In genomic region chr2:234912437-234912836, GRCh38 we compare ENCODE assay signal across 23 cellular contexts. TPM values are rescaled to one million over a fixed set of nuclear protein-coding genes. Genes with fewer than 3 reads are reported as not detected.
"Had no signal": no experiment of that assay in that cellular context is flagged by ENCODE, and none has a peak within 500 bp of the region (broad histone marks: within the 10 kb centered on the region; RNA-seq: fewer than 3 reads in every experiment).

No MANE protein-coding gene starts in this region.

- H2AFZ ChIP-seq: hepatocyte had no signal

- H3K27me3 ChIP-seq: esophagus muscularis mucosa, gastrocnemius medialis, hepatocyte, pancreas, sigmoid colon, suprapubic skin, tibial nerve had no signal

- H3K9me3 Mint-ChIP-seq: activated naive CD4-positive, alpha-beta T cell treated with anti-CD3 and anti-CD28 coated beads, Interleukin-2, amount 50 U/mL, for 72 hours; endodermal cell; nephron progenitor cell; stimulated activated memory B cell treated with anti-CD40 and anti-IgM and Interleukin-4, amounts not matched to agents 10 μg/mL and 1 μg/mL and 100 μg/mL, for 72 hours; stimulated activated naive CD8-positive, alpha-beta T cell treated with anti-CD3 and anti-CD28 coated beads, Interleukin-15, amount 100 ng/mL, for 72 hours had no signal

- H3K4me1 ChIP-seq: esophagus muscularis mucosa, gastrocnemius medialis, psoas muscle, sigmoid colon, suprapubic skin had no signal

- H3K9me3 ChIP-seq: esophagus muscularis mucosa, gastrocnemius medialis, pancreas, psoas muscle, sigmoid colon, suprapubic skin, tibial nerve had no signal

- H3K36me3 Mint-ChIP-seq: activated CD8-positive, alpha-beta memory T cell treated with anti-CD3 and anti-CD28 coated beads, Interleukin-2, amount 10 ng/mL, durations not matched to agents 7 days and 5 days; activated naive CD4-positive, alpha-beta T cell treated with anti-CD3 and anti-CD28 coated beads, Interleukin-2, amount 50 U/mL, for 72 hours; stimulated activated memory B cell treated with anti-CD40 and anti-IgM and Interleukin-4, amounts not matched to agents 10 μg/mL and 1 μg/mL and 100 μg/mL, for 72 hours had no signal

- H3K27ac Mint-ChIP-seq: activated CD8-positive, alpha-beta memory T cell treated with anti-CD3 and anti-CD28 coated beads, Interleukin-2, amount 10 ng/mL, durations not matched to agents 7 days and 5 days; activated CD8-positive, alpha-beta T cell treated with anti-CD3 and anti-CD28 coated beads, Interleukin-2, amount 10 ng/mL, durations not matched to agents 7 days and 5 days; activated naive CD4-positive, alpha-beta T cell treated with anti-CD3 and anti-CD28 coated beads, Interleukin-2, amount 50 U/mL, for 72 hours; endodermal cell; nephron progenitor cell; stimulated activated memory B cell treated with anti-CD40 and anti-IgM and Interleukin-4, amounts not matched to agents 10 μg/mL and 1 μg/mL and 100 μg/mL, for 72 hours; stimulated activated naive CD8-positive, alpha-beta T cell treated with anti-CD3 and anti-CD28 coated beads, Interleukin-15, amount 100 ng/mL, for 72 hours; T-helper 17 cell had no signal

- DNase-seq: activated CD4-positive, CD25-positive, alpha-beta regulatory T cell treated with anti-CD3 and anti-CD28 coated beads, Interleukin-2, amount 50 U/mL, for 72 hours; activated CD8-positive, alpha-beta memory T cell treated with anti-CD3 and anti-CD28 coated beads, Interleukin-2, amount 10 ng/mL, durations not matched to agents 7 days and 5 days; activated CD8-positive, alpha-beta T cell treated with anti-CD3 and anti-CD28 coated beads, Interleukin-2, amount 10 ng/mL, durations not matched to agents 7 days and 5 days; activated naive CD4-positive, alpha-beta T cell; activated T-cell treated with anti-CD3 and anti-CD28 coated beads, Interleukin-2, amount 50 U/mL, for 48 hours; cerebellar nuclear complex; endodermal cell; gastrocnemius medialis; left colon; nephron progenitor cell; pancreas; psoas muscle; sigmoid colon; small intestine; stimulated activated CD4-positive, alpha-beta T cell treated with anti-CD3 and anti-CD28 coated beads, Interleukin-4, amount 100 ng/mL, for 24 hours; stimulated activated naive CD8-positive, alpha-beta T cell treated with anti-CD3 and anti-CD28 coated beads, Interleukin-15, amount 100 ng/mL, for 72 hours; T-helper 17 cell had no signal

- H3K4me1 Mint-ChIP-seq: stimulated activated memory B cell treated with anti-CD40 and anti-IgM and Interleukin-4, amounts not matched to agents 10 μg/mL and 1 μg/mL and 100 μg/mL, for 72 hours; stimulated activated naive CD8-positive, alpha-beta T cell treated with anti-CD3 and anti-CD28 coated beads, Interleukin-15, amount 100 ng/mL, for 72 hours; T-helper 17 cell had no signal

- H3K36me3 ChIP-seq: esophagus muscularis mucosa, gastrocnemius medialis, pancreas, sigmoid colon, suprapubic skin, tibial nerve had no signal

- H3K4me3 Mint-ChIP-seq: activated CD8-positive, alpha-beta memory T cell treated with anti-CD3 and anti-CD28 coated beads, Interleukin-2, amount 10 ng/mL, durations not matched to agents 7 days and 5 days; activated CD8-positive, alpha-beta T cell treated with anti-CD3 and anti-CD28 coated beads, Interleukin-2, amount 10 ng/mL, durations not matched to agents 7 days and 5 days; endodermal cell; nephron progenitor cell; stimulated activated memory B cell treated with anti-CD40 and anti-IgM and Interleukin-4, amounts not matched to agents 10 μg/mL and 1 μg/mL and 100 μg/mL, for 72 hours; stimulated activated naive CD8-positive, alpha-beta T cell treated with anti-CD3 and anti-CD28 coated beads, Interleukin-15, amount 100 ng/mL, for 72 hours; T-helper 17 cell had no signal

- H3K4me3 ChIP-seq: esophagus muscularis mucosa, gastrocnemius medialis, hepatocyte, pancreas, psoas muscle, sigmoid colon, suprapubic skin, tibial nerve had no signal

- H3K27ac ChIP-seq: esophagus muscularis mucosa, gastrocnemius medialis, hepatocyte, pancreas, psoas muscle, sigmoid colon, suprapubic skin, tibial nerve had no signal

- H3K27me3 Mint-ChIP-seq: activated CD8-positive, alpha-beta memory T cell treated with anti-CD3 and anti-CD28 coated beads, Interleukin-2, amount 10 ng/mL, durations not matched to agents 7 days and 5 days; stimulated activated memory B cell treated with anti-CD40 and anti-IgM and Interleukin-4, amounts not matched to agents 10 μg/mL and 1 μg/mL and 100 μg/mL, for 72 hours; stimulated activated naive CD8-positive, alpha-beta T cell treated with anti-CD3 and anti-CD28 coated beads, Interleukin-15, amount 100 ng/mL, for 72 hours had no signal

RNA-seq across cellular contexts. Expression of gene SH3BP4, which starts 39.4 kb away (rescaled TPM):
- total RNA-seq: activated CD8-positive, alpha-beta T cell treated with anti-CD3 and anti-CD28 coated beads, Interleukin-2, amount 10 ng/mL, durations not matched to agents 7 days and 5 days had no signal
